1 cellular context compared by ENCODE assay signal in the genomic region with DNA sequence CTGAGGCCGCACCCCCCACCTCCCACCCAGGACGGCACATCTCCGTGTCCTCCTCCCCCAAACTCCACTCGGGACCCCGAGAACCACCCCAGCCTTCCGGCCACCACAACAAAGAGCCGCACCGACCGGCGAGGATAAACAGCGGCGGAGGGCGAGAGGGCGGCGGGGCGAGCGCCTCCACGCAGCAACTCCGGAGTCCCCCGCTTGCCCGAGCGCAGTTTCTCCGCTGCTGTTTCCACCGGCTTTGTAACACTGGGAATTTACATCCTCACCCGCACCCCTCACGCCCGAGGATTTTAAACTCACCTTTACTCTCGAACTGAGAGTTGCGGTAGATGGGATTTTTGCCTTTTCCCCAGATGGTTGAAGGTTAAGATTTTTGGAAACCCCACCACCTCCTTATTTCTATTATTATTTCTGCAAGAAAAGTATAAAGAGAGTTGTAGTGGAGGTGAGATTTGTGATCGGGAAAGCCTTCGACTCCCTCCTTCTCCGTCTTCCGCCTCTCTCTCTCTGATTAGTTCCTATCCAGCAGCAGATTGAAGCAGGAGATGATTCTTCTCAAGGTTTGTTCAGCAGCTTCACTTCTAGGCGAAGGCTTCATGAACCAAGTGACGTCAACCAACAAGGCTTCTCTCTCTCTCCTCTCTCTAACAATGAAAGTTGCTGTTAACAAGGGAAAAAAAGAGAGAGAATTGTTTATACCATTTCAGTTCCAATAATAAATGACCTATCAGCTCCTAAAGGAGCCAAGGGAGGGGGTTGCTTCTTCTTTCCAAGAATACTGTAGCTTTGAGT.
TF ChIP-seq lines count a peak whose summit lies in the region.

A gene with protein sequence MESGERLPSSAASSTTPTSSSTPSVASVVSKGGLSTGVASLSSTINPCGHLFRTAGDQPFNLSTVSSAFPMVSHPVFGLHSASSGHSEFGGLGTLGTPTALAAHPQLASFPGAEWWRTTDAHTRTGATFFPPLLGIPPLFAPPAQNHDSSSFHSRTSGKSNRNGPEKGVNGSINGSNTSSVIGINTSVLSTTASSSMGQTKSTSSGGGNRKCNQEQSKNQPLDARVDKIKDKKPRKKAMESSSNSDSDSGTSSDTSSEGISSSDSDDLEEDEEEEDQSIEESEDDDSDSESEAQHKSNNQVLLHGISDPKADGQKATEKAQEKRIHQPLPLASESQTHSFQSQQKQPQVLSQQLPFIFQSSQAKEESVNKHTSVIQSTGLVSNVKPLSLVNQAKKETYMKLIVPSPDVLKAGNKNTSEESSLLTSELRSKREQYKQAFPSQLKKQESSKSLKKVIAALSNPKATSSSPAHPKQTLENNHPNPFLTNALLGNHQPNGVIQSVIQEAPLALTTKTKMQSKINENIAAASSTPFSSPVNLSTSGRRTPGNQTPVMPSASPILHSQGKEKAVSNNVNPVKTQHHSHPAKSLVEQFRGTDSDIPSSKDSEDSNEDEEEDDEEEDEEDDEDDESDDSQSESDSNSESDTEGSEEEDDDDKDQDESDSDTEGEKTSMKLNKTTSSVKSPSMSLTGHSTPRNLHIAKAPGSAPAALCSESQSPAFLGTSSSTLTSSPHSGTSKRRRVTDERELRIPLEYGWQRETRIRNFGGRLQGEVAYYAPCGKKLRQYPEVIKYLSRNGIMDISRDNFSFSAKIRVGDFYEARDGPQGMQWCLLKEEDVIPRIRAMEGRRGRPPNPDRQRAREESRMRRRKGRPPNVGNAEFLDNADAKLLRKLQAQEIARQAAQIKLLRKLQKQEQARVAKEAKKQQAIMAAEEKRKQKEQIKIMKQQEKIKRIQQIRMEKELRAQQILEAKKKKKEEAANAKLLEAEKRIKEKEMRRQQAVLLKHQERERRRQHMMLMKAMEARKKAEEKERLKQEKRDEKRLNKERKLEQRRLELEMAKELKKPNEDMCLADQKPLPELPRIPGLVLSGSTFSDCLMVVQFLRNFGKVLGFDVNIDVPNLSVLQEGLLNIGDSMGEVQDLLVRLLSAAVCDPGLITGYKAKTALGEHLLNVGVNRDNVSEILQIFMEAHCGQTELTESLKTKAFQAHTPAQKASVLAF (N-terminal part only) (minus strand): TSS at position 613 of the 798 bp plus-strand sequence. CDS start 137,829 bp downstream, outside the sequence.

TF ChIP-seq in HEK293, 187 proteins besides CTCF, POLR2A, EP300 and RAD21 (continued from another document):
- TF ChIP-seq ZBTB17 (tag by site-specific recombination; IDR thresholded peaks at IDR 0.05) (peak; percentile 73), IKZF3 (tag by site-specific recombination; IDR thresholded peaks at IDR 0.05) (0 out of 2 replicates have a peak, but pooled peaks have one; percentile 29), MEIS1 (CRISPR knock-in tag; IDR thresholded peaks at IDR 0.05; ENCODE audit: borderline replicate concordance) (no peak), ZBTB20 (tag by site-specific recombination; IDR thresholded peaks at IDR 0.05) (peak; percentile 44; the same call in 1 of the 2 replicates), ZNF629 (tag by site-specific recombination; IDR thresholded peaks at IDR 0.05) (peak; percentile 60; the same call in 1 of the 2 replicates), ZNF660 (tag by site-specific recombination; IDR thresholded peaks at IDR 0.05) (0 out of 2 replicates have a peak, but pooled peaks have one; percentile 57), FEZF1 (tag by site-specific recombination; IDR thresholded peaks at IDR 0.05) (peak; percentile 39; the same call in 1 of the 2 replicates), BCL11A (tag by site-specific recombination; IDR thresholded peaks at IDR 0.05; ENCODE audit: low read depth) (no peak), ZNF10 (tag by site-specific recombination; IDR thresholded peaks at IDR 0.05) (peak; percentile 82), TCF7L2 (IDR thresholded peaks at IDR 0.05; ENCODE audit: borderline replicate concordance, low read depth, low read length) (peak; percentile 68; the same call in 1 of the 2 replicates), ZNF138 (tag by site-specific recombination; IDR thresholded peaks at IDR 0.05; ENCODE audit: borderline replicate concordance) (no peak), ZFP69B (tag by site-specific recombination; IDR thresholded peaks at IDR 0.05) (no peak), PRDM1 (tag by site-specific recombination; IDR thresholded peaks at IDR 0.05) (peak; percentile 94), ZNF366 (tag by site-specific recombination; conservative IDR thresholded peaks at IDR 0.05) (peak; percentile 80), ZNF335 (tag by site-specific recombination; conservative IDR thresholded peaks at IDR 0.05) (peak; percentile 72; the same call in 1 of the 2 replicates)
- TF ChIP-seq, protein P1, sequence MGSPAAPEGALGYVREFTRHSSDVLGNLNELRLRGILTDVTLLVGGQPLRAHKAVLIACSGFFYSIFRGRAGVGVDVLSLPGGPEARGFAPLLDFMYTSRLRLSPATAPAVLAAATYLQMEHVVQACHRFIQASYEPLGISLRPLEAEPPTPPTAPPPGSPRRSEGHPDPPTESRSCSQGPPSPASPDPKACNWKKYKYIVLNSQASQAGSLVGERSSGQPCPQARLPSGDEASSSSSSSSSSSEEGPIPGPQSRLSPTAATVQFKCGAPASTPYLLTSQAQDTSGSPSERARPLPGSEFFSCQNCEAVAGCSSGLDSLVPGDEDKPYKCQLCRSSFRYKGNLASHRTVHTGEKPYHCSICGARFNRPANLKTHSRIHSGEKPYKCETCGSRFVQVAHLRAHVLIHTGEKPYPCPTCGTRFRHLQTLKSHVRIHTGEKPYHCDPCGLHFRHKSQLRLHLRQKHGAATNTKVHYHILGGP (tag by site-specific recombination; IDR thresholded peaks at IDR 0.05), result peak; percentile 61; the same call in 1 of the 2 replicates
- TF ChIP-seq, protein P2, sequence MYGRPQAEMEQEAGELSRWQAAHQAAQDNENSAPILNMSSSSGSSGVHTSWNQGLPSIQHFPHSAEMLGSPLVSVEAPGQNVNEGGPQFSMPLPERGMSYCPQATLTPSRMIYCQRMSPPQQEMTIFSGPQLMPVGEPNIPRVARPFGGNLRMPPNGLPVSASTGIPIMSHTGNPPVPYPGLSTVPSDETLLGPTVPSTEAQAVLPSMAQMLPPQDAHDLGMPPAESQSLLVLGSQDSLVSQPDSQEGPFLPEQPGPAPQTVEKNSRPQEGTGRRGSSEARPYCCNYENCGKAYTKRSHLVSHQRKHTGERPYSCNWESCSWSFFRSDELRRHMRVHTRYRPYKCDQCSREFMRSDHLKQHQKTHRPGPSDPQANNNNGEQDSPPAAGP (tag by site-specific recombination; IDR thresholded peaks at IDR 0.05), result no peak
TF ChIP-seq in HEK293: peak in this region for 14.
